ENCODE assay signal across 12 cellular contexts in the genomic region with DNA sequence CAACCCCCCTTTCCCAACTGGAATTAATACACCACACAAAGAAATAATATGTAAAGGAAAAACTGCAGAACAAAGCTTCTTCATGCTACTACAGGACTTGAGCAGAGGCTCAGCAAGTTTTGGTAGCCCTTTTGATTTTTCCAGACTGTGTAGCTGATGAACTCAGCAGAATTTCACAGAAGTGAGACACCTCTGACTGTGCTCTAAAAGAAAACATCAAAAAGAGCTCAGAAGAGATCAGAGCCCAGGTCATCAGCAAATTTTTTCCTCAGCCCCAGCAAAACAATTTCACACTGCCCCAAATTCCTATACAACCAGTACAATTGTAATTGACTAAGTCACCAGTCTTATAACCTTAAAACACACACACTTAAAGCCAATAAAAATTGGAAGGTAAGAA. TPM values are rescaled to one million over a fixed set of nuclear protein-coding genes. Genes with fewer than 3 reads are reported as not detected.
A peak's percentile ranks its signal among the peaks of the same experiment; 100 is the strongest.
DNase-seq lines count a peak whose midpoint lies in the region; ATAC-seq and TF ChIP-seq lines count a peak whose summit lies in the region.
"Had no signal": no experiment of that assay in that cellular context is flagged by ENCODE, and none has a peak within 500 bp of the region (broad histone marks: within the 10 kb centered on the region; RNA-seq: fewer than 3 reads in every experiment).

No MANE protein-coding gene starts in this region.

- H3K36me3 Mint-ChIP-seq in activated naive CD4-positive, alpha-beta T cell treated with anti-CD3 and anti-CD28 coated beads, Interleukin-2, amount 50 U/mL, for 24 hours: peaks cover 23% of the 10 kb centered on the region
- H3K36me3 Mint-ChIP-seq in activated T-helper 2 cell treated with anti-CD3 and anti-CD28 coated beads, Interferon-gamma antibody, Interleukin-2, Interleukin-4, amounts not matched to agents 10 μg/mL and 5 μg/mL and 100 μg/mL, durations not matched to agents 14 hours and 24 hours and 36 hours (ENCODE audit: low read depth): peaks cover 84% of the 10 kb centered on the region

- TF ChIP-seq POLR2A in uterus (IDR thresholded peaks at IDR 0.05): no peak

- DNase-seq in activated naive CD4-positive, alpha-beta T cell treated with anti-CD3 and anti-CD28 coated beads, Interleukin-2, amount 50 U/mL, for 16 hours: no peak
- DNase-seq in activated T-helper 2 cell treated with anti-CD3 and anti-CD28 coated beads, Interferon-gamma antibody, Interleukin-2, Interleukin-4, amounts not matched to agents 10 μg/mL and 5 μg/mL and 100 μg/mL, durations not matched to agents 14 hours and 24 hours and 36 hours (ENCODE audit: low spot score): no peak
- DNase-seq in kidney tubule cell (ENCODE audit: low spot score): peak; percentile 13
- DNase-seq in stromal cell of bone marrow (ENCODE audit: low read depth): peak; percentile 17
- DNase-seq in uterus: no peak
- DNase-seq in activated T-cell treated with anti-CD3 and anti-CD28 coated beads, Interleukin-2, amount 50 U/mL, for 48 hours: no peak
- DNase-seq: kidney glomerular epithelial cell; NCI-H146; posterior cingulate gyrus; stimulated activated CD4-positive, alpha-beta T cell treated with anti-CD3 and anti-CD28 coated beads, Interleukin-4, amount 100 ng/mL, for 1 hour had no signal

- no peaks in the 10 kb centered on the region for H3K9me3 Mint-ChIP-seq in activated naive CD4-positive, alpha-beta T cell treated with anti-CD3 and anti-CD28 coated beads, Interleukin-2, amount 50 U/mL, for 24 hours
- H3K9me3 Mint-ChIP-seq in activated T-helper 2 cell treated with anti-CD3 and anti-CD28 coated beads, Interferon-gamma antibody, Interleukin-2, Interleukin-4, amounts not matched to agents 10 μg/mL and 5 μg/mL and 100 μg/mL, durations not matched to agents 14 hours and 24 hours and 36 hours: no peaks in the 10 kb centered on the region

- peak overlapping the region in 1 of 2 donors; percentile 49 for H3K27ac ChIP-seq in uterus

- H3K4me1 Mint-ChIP-seq in activated naive CD4-positive, alpha-beta T cell treated with anti-CD3 and anti-CD28 coated beads, Interleukin-2, amount 50 U/mL, for 24 hours: peaks cover 24% of the 10 kb centered on the region
- H3K4me1 Mint-ChIP-seq in activated T-helper 2 cell treated with anti-CD3 and anti-CD28 coated beads, Interferon-gamma antibody, Interleukin-2, Interleukin-4, amounts not matched to agents 10 μg/mL and 5 μg/mL and 100 μg/mL, durations not matched to agents 14 hours and 24 hours and 36 hours (ENCODE audit: low read depth): peaks cover 24% of the 10 kb centered on the region

- H3K4me3 Mint-ChIP-seq in activated naive CD4-positive, alpha-beta T cell treated with anti-CD3 and anti-CD28 coated beads, Interleukin-2, amount 50 U/mL, for 24 hours: no peak overlapping the region
- H3K4me3 Mint-ChIP-seq in activated T-helper 2 cell treated with anti-CD3 and anti-CD28 coated beads, Interferon-gamma antibody, Interleukin-2, Interleukin-4, amounts not matched to agents 10 μg/mL and 5 μg/mL and 100 μg/mL, durations not matched to agents 14 hours and 24 hours and 36 hours (ENCODE audit: low read depth): no peak overlapping the region

- no peaks in the 10 kb centered on the region for H3K27me3 ChIP-seq in uterus

- no peak overlapping the region for H3K4me3 ChIP-seq in uterus

- intact Hi-C loops in activated T-helper 2 cell treated with anti-CD3 and anti-CD28 coated beads, Interferon-gamma antibody, Interleukin-2, Interleukin-4, amounts not matched to agents 10 μg/mL and 5 μg/mL and 100 μg/mL, durations not matched to agents 14 hours and 24 hours and 36 hours (cut with micrococcal nuclease): no loop called here
- intact Hi-C loops in uterus (cut with DNase I; ENCODE audit: low total_unique reads): no loop called here

- H3K9me3 ChIP-seq in uterus: no peaks in the 10 kb centered on the region

- H3K27ac Mint-ChIP-seq in activated naive CD4-positive, alpha-beta T cell treated with anti-CD3 and anti-CD28 coated beads, Interleukin-2, amount 50 U/mL, for 24 hours: peak overlapping the region; percentile 88
- H3K27ac Mint-ChIP-seq in activated T-helper 2 cell treated with anti-CD3 and anti-CD28 coated beads, Interferon-gamma antibody, Interleukin-2, Interleukin-4, amounts not matched to agents 10 μg/mL and 5 μg/mL and 100 μg/mL, durations not matched to agents 14 hours and 24 hours and 36 hours: peak overlapping the region; percentile 72

- ATAC-seq in HG02610 (IDR thresholded peaks at IDR 0.05; ENCODE audit: unreplicated experiment): no peak

- TF ChIP-seq CTCF in uterus (IDR thresholded peaks at IDR 0.05): no peak

- no peaks in the 10 kb centered on the region for H3K36me3 ChIP-seq in uterus

- no peaks in the 10 kb centered on the region for H3K4me1 ChIP-seq in uterus

- no peaks in the 10 kb centered on the region for H3K27me3 Mint-ChIP-seq in activated naive CD4-positive, alpha-beta T cell treated with anti-CD3 and anti-CD28 coated beads, Interleukin-2, amount 50 U/mL, for 24 hours
- no peaks in the 10 kb centered on the region for H3K27me3 Mint-ChIP-seq in activated T-helper 2 cell treated with anti-CD3 and anti-CD28 coated beads, Interferon-gamma antibody, Interleukin-2, Interleukin-4, amounts not matched to agents 10 μg/mL and 5 μg/mL and 100 μg/mL, durations not matched to agents 14 hours and 24 hours and 36 hours (ENCODE audit: low read depth)

RNA-seq across cellular contexts. Expression of gene TTC19, which starts 38.0 kb away (rescaled TPM):
- 32.7 and 35.3 TPM in 2 replicates for total RNA-seq in activated T-helper 2 cell treated with anti-CD3 and anti-CD28 coated beads, Interferon-gamma antibody, Interleukin-2, Interleukin-4, amounts not matched to agents 10 μg/mL and 5 μg/mL and 100 μg/mL, durations not matched to agents 14 hours and 24 hours and 36 hours
- 10 to 100 TPM; 38.4 to 71.2 (median 52.0) TPM for total RNA-seq in uterus

RNA-seq across cellular contexts. Expression of gene ZSWIM7, which starts 38.1 kb away (rescaled TPM):
- 12.8 and 14.2 TPM in 2 replicates for total RNA-seq in activated T-helper 2 cell treated with anti-CD3 and anti-CD28 coated beads, Interferon-gamma antibody, Interleukin-2, Interleukin-4, amounts not matched to agents 10 μg/mL and 5 μg/mL and 100 μg/mL, durations not matched to agents 14 hours and 24 hours and 36 hours
- 10 to 100 TPM in 3 of 4 donors, 1 to 10 TPM in 1; 1.3 to 30.3 (median 20.7) TPM for total RNA-seq in uterus

Comparison
In these comparisons a context has a peak if more than half of its experiments do, and no peak if none do; other contexts are left out.
1. DNase-seq: peak in kidney tubule cell (single experiment) and stromal cell of bone marrow (single experiment); none in activated naive CD4-positive, alpha-beta T cell treated with anti-CD3 and anti-CD28 coated beads, Interleukin-2, amount 50 U/mL, for 16 hours (single experiment), activated T-helper 2 cell treated with anti-CD3 and anti-CD28 coated beads, Interferon-gamma antibody, Interleukin-2, Interleukin-4, amounts not matched to agents 10 μg/mL and 5 μg/mL and 100 μg/mL, durations not matched to agents 14 hours and 24 hours and 36 hours (single experiment), uterus (0 of 2) and activated T-cell treated with anti-CD3 and anti-CD28 coated beads, Interleukin-2, amount 50 U/mL, for 48 hours (0 of 2).